In genomic region chr10:28677889-28678686, GRCh38 we compare ENCODE assay signal across 8 cellular contexts. TPM values are rescaled to one million over a fixed set of nuclear protein-coding genes. Genes with fewer than 3 reads are reported as not detected.
DNase-seq lines count a peak whose midpoint lies in the region; ATAC-seq and TF ChIP-seq lines count a peak whose summit lies in the region.

No MANE protein-coding gene starts in this region.

- peaks cover 59% of the 10 kb centered on the region for H3K27me3 Mint-ChIP-seq in activated T-helper 17 cell treated with anti-CD3 and anti-CD28 coated beads, Interleukin-2, amount 50 U/mL, for 72 hours

- DNase-seq in LNCaP clone FGC (ENCODE audit: low read depth): no peak
- DNase-seq in foreskin melanocyte: peak; percentile 64
- DNase-seq in MV-4-11 (lab: John Stamatoyannopoulos, UW): no peak
- DNase-seq in GM19240 (ENCODE audit: insufficient read length, low spot score): no peak

- H3K36me3 Mint-ChIP-seq in activated T-helper 17 cell treated with anti-CD3 and anti-CD28 coated beads, Interleukin-2, amount 50 U/mL, for 72 hours (ENCODE audit: low read depth): no peaks in the 10 kb centered on the region

- H3K4me1 Mint-ChIP-seq in activated T-helper 17 cell treated with anti-CD3 and anti-CD28 coated beads, Interleukin-2, amount 50 U/mL, for 72 hours: peaks cover 13% of the 10 kb centered on the region

- no peaks in the 10 kb centered on the region for H3K36me3 ChIP-seq in neuron (ENCODE audit: insufficient read depth, low read length)

- no peaks in the 10 kb centered on the region for H3K9me3 ChIP-seq in neuron (ENCODE audit: low read length)

- H3K9me3 Mint-ChIP-seq in activated T-helper 17 cell treated with anti-CD3 and anti-CD28 coated beads, Interleukin-2, amount 50 U/mL, for 72 hours: no peaks in the 10 kb centered on the region

- TF ChIP-seq CTCF in LNCaP clone FGC (IDR thresholded peaks at IDR 0.05; ENCODE audit: control insufficient read depth, extremely low read depth, insufficient read depth): no peak

- peaks cover 34% of the 10 kb centered on the region for H3K27me3 ChIP-seq in neuron (ENCODE audit: insufficient read depth, low read length)

- peak overlapping the region; percentile 88 for H2AFZ ChIP-seq in neuron (ENCODE audit: low read depth, low read length)

- peak overlapping the region; percentile 58 for H3K27ac Mint-ChIP-seq in activated T-helper 17 cell treated with anti-CD3 and anti-CD28 coated beads, Interleukin-2, amount 50 U/mL, for 72 hours

- ATAC-seq in GM18867 (IDR thresholded peaks at IDR 0.05; ENCODE audit: unreplicated experiment): peak; percentile 9
- no peak for ATAC-seq in activated T-helper 17 cell treated with anti-CD3 and anti-CD28 coated beads, Interleukin-2, amount 50 U/mL, for 72 hours (replicated peaks)
- no peak for ATAC-seq in GM21423 (IDR thresholded peaks at IDR 0.05; ENCODE audit: unreplicated experiment)

- peak overlapping the region; percentile 88 for H3K4me3 Mint-ChIP-seq in activated T-helper 17 cell treated with anti-CD3 and anti-CD28 coated beads, Interleukin-2, amount 50 U/mL, for 72 hours

- H3K4me3 ChIP-seq in LNCaP clone FGC (ENCODE audit: low read depth, low read length) (peak overlapping the region; percentile 71), neuron (ENCODE audit: low read length) (peak overlapping the region; percentile 58)

- peaks cover 28% of the 10 kb centered on the region for H3K4me1 ChIP-seq in neuron (ENCODE audit: insufficient read depth, low read length)

RNA-seq across cellular contexts. Expression of gene BAMBI, which starts 0.8 kb away (rescaled TPM):
- not detected for total RNA-seq in activated T-helper 17 cell treated with anti-CD3 and anti-CD28 coated beads, Interleukin-2, amount 50 U/mL, for 72 hours
